ENCODE assay signal across 14 cellular contexts in the genomic region with DNA sequence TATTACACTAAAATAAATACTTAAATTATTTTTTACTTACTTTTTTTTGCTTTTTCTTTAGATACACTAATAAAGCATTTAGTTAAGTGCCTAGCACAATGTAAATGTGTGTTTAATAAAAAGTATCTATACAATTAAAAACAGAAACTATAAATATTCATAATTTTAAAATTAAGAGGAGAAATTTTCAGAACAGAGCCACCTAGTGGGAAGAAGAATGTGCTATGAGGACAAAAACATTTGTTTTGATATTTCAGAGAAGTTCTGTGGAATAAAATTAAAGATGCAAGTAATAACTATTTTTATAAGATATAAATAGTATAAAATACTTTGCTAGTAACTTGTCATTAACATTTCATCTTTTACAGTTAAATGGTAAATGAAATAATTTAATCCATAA. TPM values are rescaled to one million over a fixed set of nuclear protein-coding genes. Genes with fewer than 3 reads are reported as not detected.
DNase-seq lines count a peak whose midpoint lies in the region; ATAC-seq and TF ChIP-seq lines count a peak whose summit lies in the region.
"Had no signal": no experiment of that assay in that cellular context is flagged by ENCODE, and none has a peak within 500 bp of the region (broad histone marks: within the 10 kb centered on the region; RNA-seq: fewer than 3 reads in every experiment).

No MANE protein-coding gene starts in this region.

- peak; percentile 12 for DNase-seq in SIG-M5 treated with dmso at 0.1 percent for 504 hours (lab: John Stamatoyannopoulos, UW; ENCODE audit: unreplicated experiment)
- DNase-seq in SIG-M5 (lab: John Stamatoyannopoulos, UW): no peak
- peak; percentile 6 for DNase-seq in dermis blood vessel endothelial cell
- DNase-seq in psoas muscle: no peak
- no peak for DNase-seq in naive thymus-derived CD8-positive, alpha-beta T cell
- no peak for DNase-seq in left colon
- DNase-seq: activated T-cell treated with anti-CD3 and anti-CD28 coated beads, Interleukin-2, amount 50 U/mL, for 1 hour; CD4-positive, alpha-beta T cell; NCI-H2171; nucleus accumbens had no signal

- no peaks in the 10 kb centered on the region for H3K27me3 ChIP-seq in Loucy (ENCODE audit: insufficient read depth, low read length, poor library complexity, severe bottlenecking)
- H3K27me3 ChIP-seq in psoas muscle (ENCODE audit: insufficient read depth in 3 of 3, low read length in 2 of 3): no peaks in the 10 kb centered on the region

- ATAC-seq in psoas muscle (no peak), HG03442 (IDR thresholded peaks at IDR 0.05; ENCODE audit: unreplicated experiment) (no peak), left colon (no peak)
- ATAC-seq in naive thymus-derived CD8-positive, alpha-beta T cell: no peak

- no peaks in the 10 kb centered on the region for H4K20me1 ChIP-seq in Loucy (ENCODE audit: insufficient read depth, low read length, poor library complexity, severe bottlenecking)

- H3K79me2 ChIP-seq in Loucy (ENCODE audit: insufficient read depth, low read length): no peaks in the 10 kb centered on the region

- H3K4me3 ChIP-seq in Loucy (ENCODE audit: low read length, poor library complexity, severe bottlenecking) (no peak overlapping the region), psoas muscle (no peak overlapping the region)

- H3K4me3 Mint-ChIP-seq in naive thymus-derived CD8-positive, alpha-beta T cell: no peak overlapping the region
- H3K4me3 Mint-ChIP-seq: CD4-positive, alpha-beta T cell had no signal

- TF ChIP-seq CTCF in Loucy (conservative IDR thresholded peaks at IDR 0.05; ENCODE audit: low read length) (peak; percentile 41), psoas muscle (IDR thresholded peaks at IDR 0.05) (peak; percentile 15)

- H3K4me2 ChIP-seq in Loucy (ENCODE audit: low read depth, low read length, poor library complexity, severe bottlenecking): no peak overlapping the region

- no peak overlapping the region for H2AFZ ChIP-seq in Loucy (ENCODE audit: low read length)

- H3K36me3 Mint-ChIP-seq in naive thymus-derived CD8-positive, alpha-beta T cell: no peaks in the 10 kb centered on the region

- H3K9me3 ChIP-seq in Loucy (ENCODE audit: insufficient read depth, low read depth, low read length) (no peaks in the 10 kb centered on the region), psoas muscle (no peaks in the 10 kb centered on the region)

- H3K36me3 ChIP-seq in Loucy (ENCODE audit: insufficient read depth, low read length): no peaks in the 10 kb centered on the region
- no peaks in the 10 kb centered on the region for H3K36me3 ChIP-seq in psoas muscle (ENCODE audit: insufficient read depth in 1 of 2, low read depth in 1 of 2)

- H3K4me1 ChIP-seq in Loucy (ENCODE audit: insufficient read depth, low read length, poor library complexity, severe bottlenecking) (no peaks in the 10 kb centered on the region), psoas muscle (no peaks in the 10 kb centered on the region)

- H3F3A ChIP-seq in Loucy (ENCODE audit: low read depth): no peaks in the 10 kb centered on the region

- intact Hi-C loops in psoas muscle (cut with DNase I) (no loop called here), left colon (cut with DNase I, micrococcal nuclease) (no loop called here)

- no peak overlapping the region for H3K27ac ChIP-seq in psoas muscle

- H3K9me2 ChIP-seq in Loucy (replicated peaks; ENCODE audit: low read depth, low read length): no peaks in the 10 kb centered on the region

- no peak overlapping the region for H3K9ac ChIP-seq in Loucy (ENCODE audit: low read depth, low read length, poor library complexity, severe bottlenecking)

- H3K4me1 Mint-ChIP-seq in naive thymus-derived CD8-positive, alpha-beta T cell: no peaks in the 10 kb centered on the region

- H3K27ac Mint-ChIP-seq in naive thymus-derived CD8-positive, alpha-beta T cell: no peak overlapping the region
- H3K27ac Mint-ChIP-seq: CD4-positive, alpha-beta T cell had no signal

- H3K27me3 Mint-ChIP-seq in naive thymus-derived CD8-positive, alpha-beta T cell: peaks cover 0 to 7% (median 5%) of the 10 kb centered on the region in 5 donors

- no peaks in the 10 kb centered on the region for H3K9me3 Mint-ChIP-seq in naive thymus-derived CD8-positive, alpha-beta T cell
- H3K9me3 Mint-ChIP-seq: CD4-positive, alpha-beta T cell had no signal

- POLR2A ChIA-PET in naive thymus-derived CD8-positive, alpha-beta T cell (lab: Charles Lee): no interaction called here

RNA-seq across cellular contexts. Expression of a gene that starts 33.6 kb away (rescaled TPM):
- total RNA-seq in dermis blood vessel endothelial cell (not detected in 2 replicates), psoas muscle (not detected), left colon (not detected)
- not detected for polyA plus RNA-seq in psoas muscle
- total RNA-seq in naive thymus-derived CD8-positive, alpha-beta T cell: not detected
- not detected for polyA plus RNA-seq in naive thymus-derived CD8-positive, alpha-beta T cell
- total RNA-seq: CD4-positive, alpha-beta T cell; dermis microvascular lymphatic vessel endothelial cell; T-helper 2 cell treated with Interferon-gamma antibody and Interleukin-4, amounts not matched to agents 100 ng/mL and 5 ng/mL, for 36 hours had no signal

Comparison
In these comparisons a context has a peak if more than half of its experiments do, and no peak if none do; other contexts are left out.
1. DNase-seq: peak in SIG-M5 treated with dmso at 0.1 percent for 504 hours (single experiment) and dermis blood vessel endothelial cell (single experiment); none in SIG-M5 (single experiment), psoas muscle (0 of 2), naive thymus-derived CD8-positive, alpha-beta T cell (0 of 10) and left colon (0 of 2).